20 cellular contexts compared by ENCODE assay signal in genomic region chr14:66036598-66036997, GRCh38.
"Had no signal": no experiment of that assay in that cellular context is flagged by ENCODE, and none has a peak within 500 bp of the region (broad histone marks: within the 10 kb centered on the region; RNA-seq: fewer than 3 reads in every experiment).

No MANE protein-coding gene starts in this region.

- H3K36me3 Mint-ChIP-seq: natural killer cell; stimulated activated effector memory CD8-positive, alpha-beta T cell treated with anti-CD3 and anti-CD28 coated beads, Interleukin-12 subunit alpha, Interleukin-12 subunit beta, amount 100 ng/mL, for 72 hours had no signal

- H3K27ac Mint-ChIP-seq: dendritic cell treated with granulocyte-macrophage colony-stimulating factor and Interleukin-4, amounts not matched to agents 40 ng/mL and 50 ng/mL, for 4 days; endodermal cell; memory B cell; natural killer cell; stimulated activated effector memory CD8-positive, alpha-beta T cell treated with anti-CD3 and anti-CD28 coated beads, Interleukin-12 subunit alpha, Interleukin-12 subunit beta, amount 100 ng/mL, for 72 hours had no signal

- H3K9me3 Mint-ChIP-seq: memory B cell, natural killer cell had no signal

- H3K36me3 ChIP-seq: colonic mucosa, neutrophil, pancreas, stomach, thyroid gland had no signal

- ATAC-seq: esophagus mucosa, natural killer cell had no signal

- FAIRE-seq: frontal cortex, keratinocyte, pancreas had no signal

- H3K27me3 ChIP-seq: colonic mucosa, neutrophil, pancreas, stomach, thyroid gland had no signal

- H3K4me3 Mint-ChIP-seq: dendritic cell treated with granulocyte-macrophage colony-stimulating factor and Interleukin-4, amounts not matched to agents 40 ng/mL and 50 ng/mL, for 4 days; endodermal cell; memory B cell; natural killer cell; stimulated activated effector memory CD8-positive, alpha-beta T cell treated with anti-CD3 and anti-CD28 coated beads, Interleukin-12 subunit alpha, Interleukin-12 subunit beta, amount 100 ng/mL, for 72 hours had no signal

- H3K4me3 ChIP-seq: colonic mucosa, lung, pancreas, stomach, thyroid gland had no signal

- H3K9me3 ChIP-seq: colonic mucosa, neutrophil, pancreas, thyroid gland had no signal

- H3K4me1 Mint-ChIP-seq: memory B cell; natural killer cell; stimulated activated effector memory CD8-positive, alpha-beta T cell treated with anti-CD3 and anti-CD28 coated beads, Interleukin-12 subunit alpha, Interleukin-12 subunit beta, amount 100 ng/mL, for 72 hours had no signal

- DNase-seq: colonic mucosa; effector CD8-positive, alpha-beta T cell; endodermal cell; natural killer cell; pancreas; stimulated activated CD4-positive, alpha-beta T cell treated with anti-CD3 and anti-CD28 coated beads, Interleukin-2, amount 100 ng/mL, for 24 hours; stimulated activated CD4-positive, alpha-beta T cell treated with anti-CD3 and anti-CD28 coated beads, Interleukin-4, amount 100 ng/mL, for 24 hours; stimulated activated naive CD4-positive, alpha-beta T cell treated with Interleukin-2 at 50 U/mL for 16 hours; stomach; thyroid gland; trophoblast cell had no signal

- H3K27me3 Mint-ChIP-seq: dendritic cell treated with granulocyte-macrophage colony-stimulating factor and Interleukin-4, amounts not matched to agents 40 ng/mL and 50 ng/mL, for 4 days had no signal

- H3K27ac ChIP-seq: colonic mucosa, epithelial cell of prostate, neutrophil, pancreas, stomach, thyroid gland had no signal

- H3K4me1 ChIP-seq: colonic mucosa, pancreas, thyroid gland had no signal
